In genomic region chr1:156806512-156807440, GRCh38 we compare ENCODE assay signal across 15 cellular contexts. TPM values are rescaled to one million over a fixed set of nuclear protein-coding genes. Genes with fewer than 3 reads are reported as not detected.
DNase-seq lines count a peak whose midpoint lies in the region; ATAC-seq, FAIRE-seq and TF ChIP-seq lines count a peak whose summit lies in the region.
"Had no signal": no experiment of that assay in that cellular context is flagged by ENCODE, and none has a peak within 500 bp of the region (broad histone marks: within the 10 kb centered on the region; RNA-seq: fewer than 3 reads in every experiment).

No MANE protein-coding gene starts in this region.

- no peak for TF ChIP-seq CTCF in endothelial cell of umbilical vein (IDR thresholded peaks at IDR 0.05; ENCODE audit: extremely low read depth in 1 of 2, insufficient read depth in 1 of 2, low read depth in 1 of 2, low read length in 2 of 2)
- no peak for TF ChIP-seq CTCF in thyroid gland (IDR thresholded peaks at IDR 0.05)

- no peak overlapping the region for H2AFZ ChIP-seq in endothelial cell of umbilical vein (ENCODE audit: low read depth, low read length)

- no peak overlapping the region; the same call in 1 of the 2 replicates for H3K4me3 ChIP-seq in SK-N-MC
- no peak overlapping the region for H3K4me3 ChIP-seq in endothelial cell of umbilical vein (replicated peaks in 1 of 3; ENCODE audit: insufficient read depth in 1 of 3, low read depth in 1 of 3, low read length in 3 of 3)
- H3K4me3 ChIP-seq in thyroid gland (replicated peaks in 1 of 3) = no peak overlapping the region

- POLR2A ChIA-PET in endothelial cell of umbilical vein (lab: Charles Lee) = interaction anchor here (0.6 kb wide), 1 partner anchor 163 kb away, joined by 4 read pairs; no protein-coding TSS in a partner anchor

- H3K9me3 ChIP-seq in SK-N-MC (ENCODE audit: low read depth, low read length) = no peaks in the 10 kb centered on the region
- H3K9me3 ChIP-seq in endothelial cell of umbilical vein (replicated peaks; ENCODE audit: control insufficient read depth, insufficient read depth, low read length) = no peaks in the 10 kb centered on the region
- H3K9me3 ChIP-seq in thyroid gland = no peaks in the 10 kb centered on the region

- H3K79me2 ChIP-seq in endothelial cell of umbilical vein (ENCODE audit: control insufficient read depth, insufficient read depth, low read length) = no peaks in the 10 kb centered on the region

- intact Hi-C loops in endothelial cell of umbilical vein (cut with micrococcal nuclease) (no loop called here), thyroid gland (cut with DNase I) (no loop called here)

- peaks cover 37% of the 10 kb centered on the region for H3K4me1 Mint-ChIP-seq in activated naive CD4-positive, alpha-beta T cell treated with anti-CD3 and anti-CD28 coated beads, Interleukin-2, amount 50 U/mL, for 24 hours

- no peak overlapping the region for H3K4me3 Mint-ChIP-seq in activated naive CD4-positive, alpha-beta T cell treated with anti-CD3 and anti-CD28 coated beads, Interleukin-2, amount 50 U/mL, for 24 hours

- H3K9ac ChIP-seq in SK-N-MC (ENCODE audit: insufficient read length) (no peak overlapping the region), endothelial cell of umbilical vein (replicated peaks; ENCODE audit: extremely low read depth, insufficient read depth, low read length) (no peak overlapping the region)

- H3K27ac Mint-ChIP-seq in activated naive CD4-positive, alpha-beta T cell treated with anti-CD3 and anti-CD28 coated beads, Interleukin-2, amount 50 U/mL, for 24 hours = peak overlapping the region; percentile 5

- no peaks in the 10 kb centered on the region for H3K9me3 Mint-ChIP-seq in activated naive CD4-positive, alpha-beta T cell treated with anti-CD3 and anti-CD28 coated beads, Interleukin-2, amount 50 U/mL, for 24 hours

- dilution Hi-C loops in endothelial cell of umbilical vein (cut with MboI; ENCODE audit: extremely low pct_ligation_motif_present, low sequenced_read_pairs) = no loop called here

- H3K36me3 ChIP-seq in SK-N-MC (ENCODE audit: insufficient read depth, low read length) (no peaks in the 10 kb centered on the region), endothelial cell of umbilical vein (ENCODE audit: control insufficient read depth in 2 of 2, extremely low read depth in 1 of 2, insufficient read depth in 2 of 2, low read length in 2 of 2) (peaks cover 0 to under 1% of the 10 kb centered on the region in 2 experiments), thyroid gland (no peaks in the 10 kb centered on the region)

- H3K4me1 ChIP-seq in endothelial cell of umbilical vein (ENCODE audit: control insufficient read depth, extremely low read depth, insufficient read depth, low read length) (peaks cover 10% of the 10 kb centered on the region), thyroid gland (peaks cover 18 to 45% of the 10 kb centered on the region in 2 donors)

- FAIRE-seq in endothelial cell of umbilical vein (lab: Jason Lieb, UNC) = peak; percentile 76
- FAIRE-seq: kidney, TTC549 had no signal

- DNase-seq in activated naive CD4-positive, alpha-beta T cell treated with Interleukin-2 at 50 U/mL for 16 hours = no peak
- DNase-seq in SK-N-MC (ENCODE audit: low read depth, low spot score) (no peak), endothelial cell of umbilical vein (ENCODE audit: low read depth, low spot score) (peak; percentile 62), thyroid gland (no peak)
- DNase-seq: C1 segment of cervical spinal cord; effector memory CD4-positive, alpha-beta T cell; GDM1; kidney; NCI-H1092 treated with DMSO at 0.1 percent for 48 hours; stimulated activated CD4-positive, alpha-beta T cell treated with anti-CD3 and anti-CD28 coated beads, Interleukin-2, amount 100 ng/mL, for 48 hours had no signal

- H4K20me1 ChIP-seq in endothelial cell of umbilical vein (replicated peaks; ENCODE audit: control insufficient read depth, extremely low read depth, insufficient read depth, low read length) = no peaks in the 10 kb centered on the region

- no TSS peak for BruUV-seq in endothelial cell of umbilical vein (replicated peaks; lab: Mats Ljungman, UMichigan)

- H3K27me3 Mint-ChIP-seq in activated naive CD4-positive, alpha-beta T cell treated with anti-CD3 and anti-CD28 coated beads, Interleukin-2, amount 50 U/mL, for 24 hours = no peaks in the 10 kb centered on the region

- no peaks in the 10 kb centered on the region for H3K27me3 ChIP-seq in endothelial cell of umbilical vein (ENCODE audit: control insufficient read depth in 2 of 2, insufficient read depth in 2 of 2, low read length in 2 of 2)
- no peaks in the 10 kb centered on the region for H3K27me3 ChIP-seq in thyroid gland

- H3K27ac ChIP-seq in SK-N-MC = peak overlapping the region; percentile 83
- no peak overlapping the region for H3K27ac ChIP-seq in endothelial cell of umbilical vein (ENCODE audit: insufficient read depth, low read depth, low read length)
- peak overlapping the region in 2 of 3 donors; percentile 15 to 47 for H3K27ac ChIP-seq in thyroid gland

- no peaks in the 10 kb centered on the region for H3K9me1 ChIP-seq in endothelial cell of umbilical vein (replicated peaks; ENCODE audit: control insufficient read depth, extremely low read depth, insufficient read depth, low read length)

- CTCF ChIA-PET in endothelial cell of umbilical vein (lab: Charles Lee) = interaction anchor here (1.5 to 2.3 kb wide), 5 partner anchors 9 to 83 kb away, joined by 4 to 8 read pairs (median 6); no protein-coding TSS in a partner anchor

- peaks cover 21% of the 10 kb centered on the region for H3K36me3 Mint-ChIP-seq in activated naive CD4-positive, alpha-beta T cell treated with anti-CD3 and anti-CD28 coated beads, Interleukin-2, amount 50 U/mL, for 24 hours

- 85 to 89% methylated on average over 7 of the region's 7 CpGs for WGBS in thyroid gland, 2 donors

- ATAC-seq in GM21447 (IDR thresholded peaks at IDR 0.05; ENCODE audit: unreplicated experiment) (no peak), GM19455 (IDR thresholded peaks at IDR 0.05; ENCODE audit: unreplicated experiment) (no peak), GM18861 (IDR thresholded peaks at IDR 0.05; ENCODE audit: unreplicated experiment) (no peak)

- TF ChIP-seq POLR2A in endothelial cell of umbilical vein (IDR thresholded peaks at IDR 0.05; ENCODE audit: low read depth, low read length) = no peak
- TF ChIP-seq POLR2A in thyroid gland (IDR thresholded peaks at IDR 0.05) = no peak

- no peak overlapping the region for H3K4me2 ChIP-seq in endothelial cell of umbilical vein (ENCODE audit: insufficient read depth, low read length)

RNA-seq across cellular contexts. Expression of gene SH2D2A, which starts 9.9 kb away (rescaled TPM):
- 1.1 and 1.8 TPM in 2 replicates for total RNA-seq in endothelial cell of umbilical vein
- 0.41 and 0.92 TPM in 2 replicates for polyA plus RNA-seq in endothelial cell of umbilical vein
- polyA plus RNA-seq in endothelial cell of umbilical vein (2011; cell fraction: cytosol; rRNA removed) = 0.49 and 0.53 TPM in 2 replicates
- polyA plus RNA-seq in endothelial cell of umbilical vein (2011; cell fraction: nucleus; rRNA removed) = 0.53 and 0.56 TPM in 2 replicates
- 1.5 and 1.7 TPM in 2 replicates for polyA plus RNA-seq in endothelial cell of umbilical vein (2012)
- polyA minus RNA-seq in endothelial cell of umbilical vein = 0.23 TPM in 1 of 2 replicates, not detected in the other
- polyA minus RNA-seq in endothelial cell of umbilical vein (2011; cell fraction: cytosol; rRNA and poly(A)+ RNA removed) = 1.7 TPM
- 0.63 TPM in 1 of 2 replicates, not detected in the other for polyA minus RNA-seq in endothelial cell of umbilical vein (2011; cell fraction: nucleus; rRNA and poly(A)+ RNA removed)
- total RNA-seq in thyroid gland = 1 to 10 TPM; 1.2 to 3.3 (median 2.0) TPM

RNA-seq across cellular contexts. Expression of gene PRCC, which starts 39.4 kb away (rescaled TPM):
- total RNA-seq in endothelial cell of umbilical vein = 65.1 and 71.5 TPM in 2 replicates
- polyA plus RNA-seq in endothelial cell of umbilical vein = 76.9 and 77.4 TPM in 2 replicates
- 85.2 and 95.3 TPM in 2 replicates for polyA plus RNA-seq in endothelial cell of umbilical vein (2011; cell fraction: cytosol; rRNA removed)
- polyA plus RNA-seq in endothelial cell of umbilical vein (2011; cell fraction: nucleus; rRNA removed) = 64.9 and 66.7 TPM in 2 replicates
- 42.1 and 57.4 TPM in 2 replicates for polyA plus RNA-seq in endothelial cell of umbilical vein (2012)
- 74.1 and 74.8 TPM in 2 replicates for polyA minus RNA-seq in endothelial cell of umbilical vein
- polyA minus RNA-seq in endothelial cell of umbilical vein (2011; cell fraction: cytosol; rRNA and poly(A)+ RNA removed) = 87.5 TPM
- polyA minus RNA-seq in endothelial cell of umbilical vein (2011; cell fraction: nucleus; rRNA and poly(A)+ RNA removed) = 30.6 and 54.1 TPM in 2 replicates
- total RNA-seq in thyroid gland = 10 to 100 TPM; 34.8 to 57.9 (median 43.6) TPM

RNA-seq across cellular contexts. Expression of gene INSRR, which starts 52.1 kb away (rescaled TPM):
- total RNA-seq in endothelial cell of umbilical vein (not detected in 2 replicates), thyroid gland (not detected)
- not detected in 2 replicates for polyA plus RNA-seq in endothelial cell of umbilical vein
- not detected in 2 replicates for polyA plus RNA-seq in endothelial cell of umbilical vein (2011; cell fraction: cytosol; rRNA removed)
- not detected in 2 replicates for polyA plus RNA-seq in endothelial cell of umbilical vein (2011; cell fraction: nucleus; rRNA removed)
- polyA plus RNA-seq in endothelial cell of umbilical vein (2012) = not detected in 2 replicates
- not detected in 2 replicates for polyA minus RNA-seq in endothelial cell of umbilical vein
- polyA minus RNA-seq in endothelial cell of umbilical vein (2011; cell fraction: cytosol; rRNA and poly(A)+ RNA removed) = not detected
- not detected in 2 replicates for polyA minus RNA-seq in endothelial cell of umbilical vein (2011; cell fraction: nucleus; rRNA and poly(A)+ RNA removed)

RNA-seq across cellular contexts. Expression of gene NTRK1, which starts 53.9 kb away (rescaled TPM):
- total RNA-seq in endothelial cell of umbilical vein (not detected in 2 replicates), thyroid gland (1 to 10 TPM in 1 of 4 donors, under 1 TPM in 3; 0.11 to 1.2 (median 0.63) TPM)
- polyA plus RNA-seq in endothelial cell of umbilical vein = 0.07 TPM in 1 of 2 replicates, not detected in the other
- 0.03 TPM in 1 of 2 replicates, not detected in the other for polyA plus RNA-seq in endothelial cell of umbilical vein (2011; cell fraction: cytosol; rRNA removed)
- polyA plus RNA-seq in endothelial cell of umbilical vein (2011; cell fraction: nucleus; rRNA removed) = 0.07 and 0.11 TPM in 2 replicates
- polyA plus RNA-seq in endothelial cell of umbilical vein (2012) = not detected in 2 replicates
- polyA minus RNA-seq in endothelial cell of umbilical vein = 0.34 TPM in 1 of 2 replicates, not detected in the other
- not detected for polyA minus RNA-seq in endothelial cell of umbilical vein (2011; cell fraction: cytosol; rRNA and poly(A)+ RNA removed)
- polyA minus RNA-seq in endothelial cell of umbilical vein (2011; cell fraction: nucleus; rRNA and poly(A)+ RNA removed) = not detected in 2 replicates

RNA-seq across cellular contexts. Expression of gene HDGF, which starts 55.3 kb away (rescaled TPM):
- 279 and 298 TPM in 2 replicates for total RNA-seq in endothelial cell of umbilical vein
- polyA plus RNA-seq in endothelial cell of umbilical vein = 94.7 and 95.1 TPM in 2 replicates
- polyA plus RNA-seq in endothelial cell of umbilical vein (2011; cell fraction: cytosol; rRNA removed) = 139 and 148 TPM in 2 replicates
- 93.2 and 108 TPM in 2 replicates for polyA plus RNA-seq in endothelial cell of umbilical vein (2011; cell fraction: nucleus; rRNA removed)
- polyA plus RNA-seq in endothelial cell of umbilical vein (2012) = 140 and 207 TPM in 2 replicates
- 104 and 113 TPM in 2 replicates for polyA minus RNA-seq in endothelial cell of umbilical vein
- 188 TPM for polyA minus RNA-seq in endothelial cell of umbilical vein (2011; cell fraction: cytosol; rRNA and poly(A)+ RNA removed)
- polyA minus RNA-seq in endothelial cell of umbilical vein (2011; cell fraction: nucleus; rRNA and poly(A)+ RNA removed) = 25.0 and 26.9 TPM in 2 replicates
- total RNA-seq in thyroid gland = 100 to 1,000 TPM; 147 to 162 (median 148) TPM
